In the genomic region with DNA sequence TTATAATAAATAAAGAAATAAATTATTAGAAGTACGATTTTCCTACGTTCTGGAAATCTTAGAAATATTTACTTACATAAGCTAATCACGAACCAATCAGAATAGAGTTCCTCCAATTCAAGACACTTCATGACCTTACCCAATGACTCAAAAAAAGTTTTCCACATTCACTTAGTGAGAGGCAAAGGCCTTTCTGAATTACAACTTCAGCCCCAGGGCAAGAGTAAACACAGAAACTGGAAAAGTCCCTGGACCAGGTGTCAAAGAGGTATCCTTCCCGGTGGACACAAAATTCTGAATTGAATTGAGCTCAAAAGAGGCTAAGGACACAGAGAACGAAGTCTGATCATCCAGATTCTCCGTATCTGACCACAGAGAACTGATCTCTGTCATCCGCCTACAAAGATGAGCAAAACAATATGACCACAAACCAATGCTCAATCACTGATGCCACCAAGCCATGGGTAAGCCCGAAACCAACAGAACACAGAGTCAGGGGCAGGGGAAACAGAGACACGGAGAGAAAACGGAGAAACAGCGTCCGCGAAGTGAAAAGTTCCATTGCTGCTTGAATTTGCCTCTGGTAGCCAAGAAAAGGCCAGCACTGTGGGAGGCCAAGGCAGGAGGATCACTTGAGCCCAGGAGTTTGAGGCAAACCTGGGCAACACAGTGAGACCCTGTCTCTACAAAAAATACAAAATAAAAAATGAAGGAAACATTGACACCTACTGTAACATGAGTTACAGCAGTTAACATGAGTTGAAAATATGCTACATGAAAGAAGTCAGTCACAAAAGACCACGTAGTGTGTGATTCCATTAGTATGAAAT, we compare ENCODE assay signal across 9 cellular contexts. TPM values are rescaled to one million over a fixed set of nuclear protein-coding genes. Genes with fewer than 3 reads are reported as not detected.
DNase-seq lines count a peak whose midpoint lies in the region; ATAC-seq and TF ChIP-seq lines count a peak whose summit lies in the region.
"Had no signal": no experiment of that assay in that cellular context is flagged by ENCODE, and none has a peak within 500 bp of the region (broad histone marks: within the 10 kb centered on the region; RNA-seq: fewer than 3 reads in every experiment).

No MANE protein-coding gene starts in this region.

- no peaks in the 10 kb centered on the region for H3K36me3 ChIP-seq in adrenal gland (replicated peaks in 1 of 2)
- no peaks in the 10 kb centered on the region for H3K36me3 ChIP-seq in sigmoid colon

- H3K4me3 Mint-ChIP-seq in activated CD4-positive, alpha-beta memory T cell treated with anti-CD3 and anti-CD28 coated beads for 36 hours = peak overlapping the region; percentile 3

- intact Hi-C loops in activated CD4-positive, alpha-beta memory T cell treated with anti-CD3 and anti-CD28 coated beads for 36 hours (cut with micrococcal nuclease) = loop anchor here (1.0 to 5.0 kb wide), 5 partner anchors 10 to 340 kb away; no protein-coding TSS in a partner anchor
- intact Hi-C loops in adrenal gland (cut with DNase I) (loop anchor here in 1 of 2 donors (10.0 kb wide), 1 partner anchor 107 kb away; no protein-coding TSS in a partner anchor), sigmoid colon (cut with DNase I) (no loop called here)

- H3K27me3 Mint-ChIP-seq in activated CD4-positive, alpha-beta memory T cell treated with anti-CD3 and anti-CD28 coated beads for 36 hours = peaks cover 4% of the 10 kb centered on the region

- peak; percentile 79 for ATAC-seq in GM19035 (IDR thresholded peaks at IDR 0.05; ENCODE audit: unreplicated experiment)
- peak; percentile 61 for ATAC-seq in HG03045 (IDR thresholded peaks at IDR 0.05; ENCODE audit: unreplicated experiment)

- no peaks in the 10 kb centered on the region for H3K9me3 Mint-ChIP-seq in activated CD4-positive, alpha-beta memory T cell treated with anti-CD3 and anti-CD28 coated beads for 36 hours

- H3K4me3 ChIP-seq in adrenal gland (no peak overlapping the region), sigmoid colon (no peak overlapping the region)

- no peak for TF ChIP-seq CTCF in adrenal gland (IDR thresholded peaks at IDR 0.05)
- no peak for TF ChIP-seq CTCF in sigmoid colon (IDR thresholded peaks at IDR 0.05)

- CTCF ChIA-PET in activated CD4-positive, alpha-beta memory T cell treated with anti-CD3 and anti-CD28 coated beads for 36 hours (lab: Charles Lee) = interaction anchor here (0.9 to 2.4 kb wide), 8 partner anchors 10 to 308 kb away, joined by 3 to 19 read pairs (median 6); no protein-coding TSS in a partner anchor

- no peak for TF ChIP-seq EP300 in sigmoid colon (IDR thresholded peaks at IDR 0.05)

- peak; percentile 82 for DNase-seq in activated CD4-positive, alpha-beta memory T cell treated with anti-CD3 and anti-CD28 coated beads for 36 hours
- DNase-seq in stimulated activated CD4-positive, alpha-beta T cell treated with anti-CD3 and anti-CD28 coated beads, Interleukin-15, amount 100 ng/mL, for 48 hours (ENCODE audit: low read depth in 2 of 2) = peak; percentile 52 to 55
- DNase-seq in adrenal gland (no peak), AML-193 (lab: John Stamatoyannopoulos, UW) (no peak), nucleus accumbens (lab: John Stamatoyannopoulos, UW) (no peak), sigmoid colon (no peak)
- DNase-seq: dermis blood vessel endothelial cell had no signal

- POLR2A ChIA-PET in activated CD4-positive, alpha-beta memory T cell treated with anti-CD3 and anti-CD28 coated beads for 36 hours (lab: Charles Lee) = interaction anchor here (0.6 to 1.6 kb wide), 6 partner anchors 10 to 284 kb away, joined by 3 to 13 read pairs (median 3); no protein-coding TSS in a partner anchor

- H3K27ac ChIP-seq in adrenal gland = no peak overlapping the region
- no peak overlapping the region for H3K27ac ChIP-seq in sigmoid colon

- H3K27ac Mint-ChIP-seq in activated CD4-positive, alpha-beta memory T cell treated with anti-CD3 and anti-CD28 coated beads for 36 hours = peak overlapping the region; percentile 18

- no peaks in the 10 kb centered on the region for H3K4me1 ChIP-seq in adrenal gland (replicated peaks in 1 of 2)
- peaks cover 0 to 3% (median under 1%) of the 10 kb centered on the region in 4 donors for H3K4me1 ChIP-seq in sigmoid colon

- H3K27me3 ChIP-seq in adrenal gland = no peaks in the 10 kb centered on the region
- H3K27me3 ChIP-seq in sigmoid colon = no peaks in the 10 kb centered on the region

- H3K4me1 Mint-ChIP-seq in activated CD4-positive, alpha-beta memory T cell treated with anti-CD3 and anti-CD28 coated beads for 36 hours (ENCODE audit: low read depth) = peaks cover 40% of the 10 kb centered on the region

- H3K9me3 ChIP-seq in adrenal gland (replicated peaks in 1 of 3) = no peaks in the 10 kb centered on the region
- no peaks in the 10 kb centered on the region for H3K9me3 ChIP-seq in sigmoid colon

- TF ChIP-seq POLR2A in adrenal gland (IDR thresholded peaks at IDR 0.05) (no peak), sigmoid colon (IDR thresholded peaks at IDR 0.05) (no peak)

- H3K36me3 Mint-ChIP-seq in activated CD4-positive, alpha-beta memory T cell treated with anti-CD3 and anti-CD28 coated beads for 36 hours = peaks cover 3% of the 10 kb centered on the region

- 87 to 92% (median 88%) methylated on average over 14 of the region's 14 CpGs for WGBS in adrenal gland, 4 donors
- 75 to 81% methylated on average over 14 of the region's 14 CpGs for WGBS in sigmoid colon, 2 donors

RNA-seq across cellular contexts. Expression of a gene that starts 6.8 kb away (rescaled TPM):
- total RNA-seq in activated CD4-positive, alpha-beta memory T cell treated with anti-CD3 and anti-CD28 coated beads for 36 hours = 10 to 100 TPM; 22.3 to 24.7 TPM
- 10 to 100 TPM in 7 of 8 donors, 1 to 10 TPM in 1; 7.3 to 26.6 (median 15.0) TPM for total RNA-seq in adrenal gland
- polyA plus RNA-seq in adrenal gland = 1 to 10 TPM; 3.8 to 7.3 (median 6.2) TPM
- total RNA-seq in sigmoid colon = 10 to 100 TPM in 3 of 4 donors, 1 to 10 TPM in 1; 9.7 to 28.2 (median 15.1) TPM
- polyA plus RNA-seq in sigmoid colon = 10 to 100 TPM; 24.6 to 72.1 (median 31.9) TPM

Comparison
In these comparisons a context has a peak if more than half of its experiments do, and no peak if none do; other contexts are left out.
1. DNase-seq: peak in activated CD4-positive, alpha-beta memory T cell treated with anti-CD3 and anti-CD28 coated beads for 36 hours (single experiment) and stimulated activated CD4-positive, alpha-beta T cell treated with anti-CD3 and anti-CD28 coated beads, Interleukin-15, amount 100 ng/mL, for 48 hours (2 of 2); none in adrenal gland (0 of 7), AML-193 (0 of 2), nucleus accumbens (0 of 56) and sigmoid colon (single experiment).